Comparison of ENCODE assay signal across 1 cellular context in the genomic region with DNA sequence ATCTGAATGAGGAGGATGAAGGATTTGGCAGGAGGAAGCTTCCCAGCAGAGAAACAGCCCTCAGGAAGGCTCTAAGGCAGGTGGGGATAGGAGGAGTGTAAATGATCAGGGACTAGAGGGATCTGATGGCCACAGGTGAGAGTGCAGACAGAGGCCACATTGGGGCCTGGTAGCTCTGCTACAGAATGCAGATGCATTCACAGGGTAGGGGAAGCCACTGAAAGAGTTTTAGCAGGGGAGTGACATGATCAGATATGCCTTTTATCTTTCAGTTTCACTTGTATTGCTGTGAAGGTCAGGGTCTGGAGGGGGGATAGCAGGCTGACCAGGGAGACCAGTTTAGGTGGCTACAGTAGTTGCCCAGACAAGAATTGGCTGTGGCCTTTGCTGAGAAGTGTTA.
TF ChIP-seq lines count a peak whose summit lies in the region.

No MANE protein-coding gene starts in this region.

TF ChIP-seq in K562, 482 proteins besides CTCF, POLR2A, EP300 and RAD21:
- TF ChIP-seq RCOR1 (IDR thresholded peaks at IDR 0.05; ENCODE audit: borderline replicate concordance in 1 of 2, low read depth in 2 of 2, low read length in 2 of 2) (peak in 1 of 2 experiments; percentile 36; a peak in 1 of 4 replicates), RFX5 (IDR thresholded peaks at IDR 0.05; ENCODE audit: low read depth, low read length) (no peak), MTF1 (CRISPR knock-in tag; IDR thresholded peaks at IDR 0.05; ENCODE audit: borderline replicate concordance) (no peak), ARID1B (IDR thresholded peaks at IDR 0.05) (peak; percentile 64), ZNF668 (CRISPR knock-in tag; IDR thresholded peaks at IDR 0.05) (no peak), CBFA2T3 (IDR thresholded peaks at IDR 0.05) (peak; percentile 56), SMARCE1 (IDR thresholded peaks at IDR 0.05) (peak; percentile 44; the same call in 1 of the 2 replicates), TAL1 (IDR thresholded peaks at IDR 0.05) (peak; percentile 38; the same call in 1 of the 2 replicates), GABPB2 (CRISPR knock-in tag; conservative IDR thresholded peaks at IDR 0.05) (no peak), TCF3 (CRISPR knock-in tag; IDR thresholded peaks at IDR 0.05) (0 out of 2 replicates have a peak, but pooled peaks have one; percentile 9), TEAD4 (IDR thresholded peaks at IDR 0.05; ENCODE audit: low read length) (peak; percentile 46), TEAD4 (CRISPR knock-in tag; IDR thresholded peaks at IDR 0.05; ENCODE audit: borderline replicate concordance) (no peak), ESRRA (IDR thresholded peaks at IDR 0.05; ENCODE audit: borderline replicate concordance, low read depth) (peak; percentile 69), DPF2 (IDR thresholded peaks at IDR 0.05) (peak; percentile 63; the same call in 1 of the 2 replicates), CBFA2T2 (conservative IDR thresholded peaks at IDR 0.05) (peak; percentile 24; the same call in 1 of the 2 replicates), SMARCA4 (IDR thresholded peaks at IDR 0.05) (peak; percentile 36; the same call in 1 of the 2 replicates)
- TF ChIP-seq, protein P1, sequence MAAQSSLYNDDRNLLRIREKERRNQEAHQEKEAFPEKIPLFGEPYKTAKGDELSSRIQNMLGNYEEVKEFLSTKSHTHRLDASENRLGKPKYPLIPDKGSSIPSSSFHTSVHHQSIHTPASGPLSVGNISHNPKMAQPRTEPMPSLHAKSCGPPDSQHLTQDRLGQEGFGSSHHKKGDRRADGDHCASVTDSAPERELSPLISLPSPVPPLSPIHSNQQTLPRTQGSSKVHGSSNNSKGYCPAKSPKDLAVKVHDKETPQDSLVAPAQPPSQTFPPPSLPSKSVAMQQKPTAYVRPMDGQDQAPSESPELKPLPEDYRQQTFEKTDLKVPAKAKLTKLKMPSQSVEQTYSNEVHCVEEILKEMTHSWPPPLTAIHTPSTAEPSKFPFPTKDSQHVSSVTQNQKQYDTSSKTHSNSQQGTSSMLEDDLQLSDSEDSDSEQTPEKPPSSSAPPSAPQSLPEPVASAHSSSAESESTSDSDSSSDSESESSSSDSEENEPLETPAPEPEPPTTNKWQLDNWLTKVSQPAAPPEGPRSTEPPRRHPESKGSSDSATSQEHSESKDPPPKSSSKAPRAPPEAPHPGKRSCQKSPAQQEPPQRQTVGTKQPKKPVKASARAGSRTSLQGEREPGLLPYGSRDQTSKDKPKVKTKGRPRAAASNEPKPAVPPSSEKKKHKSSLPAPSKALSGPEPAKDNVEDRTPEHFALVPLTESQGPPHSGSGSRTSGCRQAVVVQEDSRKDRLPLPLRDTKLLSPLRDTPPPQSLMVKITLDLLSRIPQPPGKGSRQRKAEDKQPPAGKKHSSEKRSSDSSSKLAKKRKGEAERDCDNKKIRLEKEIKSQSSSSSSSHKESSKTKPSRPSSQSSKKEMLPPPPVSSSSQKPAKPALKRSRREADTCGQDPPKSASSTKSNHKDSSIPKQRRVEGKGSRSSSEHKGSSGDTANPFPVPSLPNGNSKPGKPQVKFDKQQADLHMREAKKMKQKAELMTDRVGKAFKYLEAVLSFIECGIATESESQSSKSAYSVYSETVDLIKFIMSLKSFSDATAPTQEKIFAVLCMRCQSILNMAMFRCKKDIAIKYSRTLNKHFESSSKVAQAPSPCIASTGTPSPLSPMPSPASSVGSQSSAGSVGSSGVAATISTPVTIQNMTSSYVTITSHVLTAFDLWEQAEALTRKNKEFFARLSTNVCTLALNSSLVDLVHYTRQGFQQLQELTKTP (IDR thresholded peaks at IDR 0.05; ENCODE audit: low read depth in 1 of 2, partially characterized antibody in 2 of 2), result no peak
- TF ChIP-seq, protein P2, sequence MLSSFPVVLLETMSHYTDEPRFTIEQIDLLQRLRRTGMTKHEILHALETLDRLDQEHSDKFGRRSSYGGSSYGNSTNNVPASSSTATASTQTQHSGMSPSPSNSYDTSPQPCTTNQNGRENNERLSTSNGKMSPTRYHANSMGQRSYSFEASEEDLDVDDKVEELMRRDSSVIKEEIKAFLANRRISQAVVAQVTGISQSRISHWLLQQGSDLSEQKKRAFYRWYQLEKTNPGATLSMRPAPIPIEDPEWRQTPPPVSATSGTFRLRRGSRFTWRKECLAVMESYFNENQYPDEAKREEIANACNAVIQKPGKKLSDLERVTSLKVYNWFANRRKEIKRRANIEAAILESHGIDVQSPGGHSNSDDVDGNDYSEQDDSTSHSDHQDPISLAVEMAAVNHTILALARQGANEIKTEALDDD (IDR thresholded peaks at IDR 0.05), result 0 out of 2 replicates have a peak, but pooled peaks have one; percentile 12
